In the genomic region with DNA sequence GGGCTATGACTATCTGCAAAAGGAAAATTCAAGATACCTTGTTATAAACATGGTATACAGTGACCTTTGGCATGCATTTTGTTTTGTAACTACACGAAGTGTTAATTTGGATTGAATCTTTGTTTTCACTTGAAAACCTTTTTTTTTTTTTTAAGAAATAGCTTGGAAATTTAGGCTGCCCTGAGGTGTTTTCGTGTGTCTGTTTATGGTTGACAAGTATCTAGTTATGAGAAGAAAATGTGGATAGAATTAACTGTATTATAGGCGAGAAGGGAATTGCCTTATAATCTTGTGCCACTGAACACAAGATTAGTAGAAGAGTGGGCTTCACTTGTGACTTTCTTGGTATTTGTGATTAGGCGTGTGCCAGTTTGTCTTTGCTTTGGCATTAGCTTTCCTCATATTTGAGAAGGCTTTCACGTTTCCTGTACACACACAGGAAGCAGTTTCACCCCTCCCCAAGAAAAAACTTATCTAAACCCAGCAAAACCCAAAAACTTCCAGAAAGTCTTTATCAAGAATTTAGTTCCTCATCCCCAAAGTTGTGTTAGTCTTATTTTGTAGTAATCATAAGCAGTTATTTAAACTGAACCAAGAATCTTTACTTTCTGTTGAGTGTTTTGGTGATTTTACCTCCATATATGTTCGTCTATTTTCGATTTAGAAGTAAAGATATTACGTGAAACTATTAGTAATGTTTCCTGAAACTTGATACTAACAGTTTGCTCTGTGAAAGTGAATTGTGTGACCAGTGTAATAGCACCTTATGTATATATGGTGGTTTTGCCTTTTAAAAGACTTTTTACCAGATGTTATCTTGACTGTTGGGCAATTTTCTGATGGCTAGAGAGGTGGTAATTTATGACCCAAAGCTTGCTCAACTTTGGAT, we compare ENCODE assay signal across 1 cellular context.
TF ChIP-seq lines count a peak whose summit lies in the region.

No MANE protein-coding gene starts in this region.

TF ChIP-seq in K562, 482 proteins besides CTCF, POLR2A, EP300 and RAD21 (continued from another document and continues in another):
- TF ChIP-seq, protein P1, sequence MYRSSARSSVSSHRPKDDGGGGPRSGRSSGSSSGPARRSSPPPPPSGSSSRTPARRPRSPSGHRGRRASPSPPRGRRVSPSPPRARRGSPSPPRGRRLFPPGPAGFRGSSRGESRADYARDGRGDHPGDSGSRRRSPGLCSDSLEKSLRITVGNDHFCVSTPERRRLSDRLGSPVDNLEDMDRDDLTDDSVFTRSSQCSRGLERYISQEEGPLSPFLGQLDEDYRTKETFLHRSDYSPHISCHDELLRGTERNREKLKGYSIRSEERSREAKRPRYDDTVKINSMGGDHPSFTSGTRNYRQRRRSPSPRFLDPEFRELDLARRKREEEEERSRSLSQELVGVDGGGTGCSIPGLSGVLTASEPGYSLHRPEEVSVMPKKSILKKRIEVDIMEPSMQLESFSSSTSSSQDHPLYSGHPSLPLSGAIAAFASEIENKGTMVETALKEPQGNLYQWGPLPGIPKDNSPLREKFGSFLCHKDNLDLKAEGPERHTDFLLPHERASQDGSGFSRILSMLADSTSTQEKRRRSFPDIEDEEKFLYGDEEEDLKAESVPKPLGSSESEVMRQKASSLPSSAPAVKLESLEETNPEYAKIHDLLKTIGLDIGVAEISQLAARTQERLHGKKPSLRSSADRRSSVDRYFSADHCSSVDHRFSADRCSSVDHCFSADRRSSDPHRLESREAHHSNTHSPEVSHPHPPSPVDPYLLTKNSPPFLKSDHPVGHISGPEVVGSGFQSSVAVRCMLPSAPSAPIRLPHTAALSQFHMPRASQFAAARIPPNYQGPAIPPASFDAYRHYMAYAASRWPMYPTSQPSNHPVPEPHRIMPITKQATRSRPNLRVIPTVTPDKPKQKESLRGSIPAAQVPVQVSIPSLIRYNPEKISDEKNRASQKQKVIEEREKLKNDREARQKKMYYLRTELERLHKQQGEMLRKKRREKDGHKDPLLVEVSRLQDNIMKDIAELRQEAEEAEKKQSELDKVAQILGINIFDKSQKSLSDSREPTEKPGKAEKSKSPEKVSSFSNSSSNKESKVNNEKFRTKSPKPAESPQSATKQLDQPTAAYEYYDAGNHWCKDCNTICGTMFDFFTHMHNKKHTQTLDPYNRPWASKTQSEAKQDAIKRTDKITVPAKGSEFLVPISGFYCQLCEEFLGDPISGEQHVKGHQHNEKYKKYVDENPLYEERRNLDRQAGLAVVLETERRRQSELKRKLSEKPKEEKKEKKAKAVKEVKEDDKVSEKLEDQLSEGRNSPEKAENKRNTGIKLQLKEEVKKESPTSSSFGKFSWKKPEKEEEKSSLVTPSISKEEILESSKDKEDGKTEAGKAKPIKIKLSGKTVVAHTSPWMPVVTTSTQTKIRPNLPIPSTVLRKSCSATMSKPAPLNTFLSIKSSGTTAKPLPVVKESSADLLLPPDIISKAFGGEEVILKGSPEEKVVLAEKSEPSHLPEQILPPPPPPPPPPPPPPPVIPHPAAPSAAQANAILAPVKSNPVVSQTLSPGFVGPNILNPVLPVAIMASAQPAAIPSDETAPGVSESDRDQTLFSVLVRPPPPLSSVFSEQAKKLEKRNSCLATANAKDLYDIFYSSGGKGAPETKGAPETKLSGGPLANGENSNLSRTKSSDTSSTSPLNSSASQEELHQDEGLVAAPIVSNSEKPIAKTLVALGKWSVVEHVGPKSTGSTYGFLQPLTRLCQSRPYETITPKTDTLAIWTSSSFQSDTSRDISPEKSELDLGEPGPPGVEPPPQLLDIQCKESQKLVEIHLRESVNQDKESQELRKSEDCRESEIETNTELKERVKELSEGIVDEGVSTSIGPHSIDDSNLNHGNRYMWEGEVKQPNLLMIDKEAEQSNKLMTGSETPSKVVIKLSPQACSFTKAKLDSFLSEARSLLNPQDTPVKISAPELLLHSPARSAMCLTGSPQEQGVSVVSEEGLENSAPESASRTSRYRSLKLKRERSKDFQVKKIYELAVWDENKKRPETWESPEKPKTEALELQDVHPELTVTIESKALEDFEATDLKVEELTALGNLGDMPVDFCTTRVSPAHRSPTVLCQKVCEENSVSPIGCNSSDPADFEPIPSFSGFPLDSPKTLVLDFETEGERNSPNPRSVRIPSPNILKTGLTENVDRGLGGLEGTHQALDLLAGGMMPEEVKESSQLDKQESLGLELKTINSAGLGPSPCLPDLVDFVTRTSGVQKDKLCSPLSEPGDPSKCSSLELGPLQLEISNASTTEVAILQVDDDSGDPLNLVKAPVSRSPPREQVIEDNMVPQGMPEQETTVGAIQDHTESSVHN (IDR thresholded peaks at IDR 0.05; ENCODE audit: borderline replicate concordance in 1 of 2, low read depth in 1 of 2) = no peak
- TF ChIP-seq ZNF445 (CRISPR knock-in tag; IDR thresholded peaks at IDR 0.05; ENCODE audit: low read depth) (no peak), PRMT5 (CRISPR knock-in tag; IDR thresholded peaks at IDR 0.05) (no peak), BCL6 (CRISPR knock-in tag; IDR thresholded peaks at IDR 0.05) (no peak), DIDO1 (tag; IDR thresholded peaks at IDR 0.05; ENCODE audit: low read depth) (no peak), MBD2 (IDR thresholded peaks at IDR 0.05; ENCODE audit: borderline replicate concordance, low read depth) (0 out of 2 replicates have a peak, but pooled peaks have one; percentile 14), ZNF785 (CRISPR knock-in tag; IDR thresholded peaks at IDR 0.05) (no peak), NCOR1 (IDR thresholded peaks at IDR 0.05) (peak; percentile 52), ZNF347 (CRISPR knock-in tag; IDR thresholded peaks at IDR 0.05; ENCODE audit: low read depth) (no peak), OTX1 (CRISPR knock-in tag; IDR thresholded peaks at IDR 0.05) (no peak), ZNF57 (CRISPR knock-in tag; IDR thresholded peaks at IDR 0.05) (no peak), KDM5B (IDR thresholded peaks at IDR 0.05; ENCODE audit: insufficient replicate concordance, low read depth, low read length) (no peak), NFE2 (IDR thresholded peaks at IDR 0.05; ENCODE audit: low read depth) (0 out of 2 replicates have a peak, but pooled peaks have one; percentile 23), ZFP36 (IDR thresholded peaks at IDR 0.05; ENCODE audit: low read depth, low read length, partially characterized antibody) (no peak), NR2C2 (CRISPR knock-in tag; IDR thresholded peaks at IDR 0.05) (no peak), NR2C2 (tag; IDR thresholded peaks at IDR 0.05) (0 out of 2 replicates have a peak, but pooled peaks have one; percentile 30), POLR2H (tag; IDR thresholded peaks at IDR 0.05; ENCODE audit: low read depth) (peak; percentile 68), RBM39 (optimal IDR thresholded peaks at IDR 0.05; ENCODE audit: low read depth, low read length) (no peak), TGIF2 (CRISPR knock-in tag; IDR thresholded peaks at IDR 0.05) (no peak), NFATC3 (IDR thresholded peaks at IDR 0.05) (no peak; the same call in 1 of the 2 replicates), TAF9B (IDR thresholded peaks at IDR 0.05; ENCODE audit: partially characterized antibody) (no peak), KAT8 (IDR thresholded peaks at IDR 0.05; ENCODE audit: low read depth) (no peak), RFX5 (IDR thresholded peaks at IDR 0.05; ENCODE audit: low read depth, low read length) (no peak), SRSF9 (IDR thresholded peaks at IDR 0.05; ENCODE audit: borderline replicate concordance, low read depth, low read length) (no peak), PCBP1 (IDR thresholded peaks at IDR 0.05; ENCODE audit: low read depth, low read length, poor library complexity, severe bottlenecking) (no peak), MED1 (CRISPR knock-in tag; IDR thresholded peaks at IDR 0.05; ENCODE audit: borderline replicate concordance) (no peak), POLR2AphosphoS2 (IDR thresholded peaks at IDR 0.05; ENCODE audit: low read length) (no peak), JUND (IDR thresholded peaks at IDR 0.05; ENCODE audit: borderline replicate concordance, low read depth, low read length) (peak; percentile 42; the same call in 1 of the 2 replicates), JUND (tag; IDR thresholded peaks at IDR 0.05; ENCODE audit: borderline replicate concordance, low read depth, low read length) (peak; percentile 40; the same call in 2 of the 3 replicates), FOXK1 (CRISPR knock-in tag; IDR thresholded peaks at IDR 0.05; ENCODE audit: borderline replicate concordance) (no peak), ZNF232 (CRISPR knock-in tag; IDR thresholded peaks at IDR 0.05) (no peak), NFIC (IDR thresholded peaks at IDR 0.05) (no peak), NFE2L1 (tag; IDR thresholded peaks at IDR 0.05; ENCODE audit: borderline replicate concordance, low read depth) (no peak), ZNF146 (CRISPR knock-in tag; IDR thresholded peaks at IDR 0.05; ENCODE audit: unreplicated experiment) (no peak), RBM17 (IDR thresholded peaks at IDR 0.05; ENCODE audit: borderline replicate concordance, low read depth, low read length) (no peak), U2AF2 (optimal IDR thresholded peaks at IDR 0.05; ENCODE audit: low read depth, low read length) (no peak), ETS2 (tag; IDR thresholded peaks at IDR 0.05; ENCODE audit: borderline replicate concordance, poor library complexity, severe bottlenecking) (no peak), ZNF589 (CRISPR knock-in tag; IDR thresholded peaks at IDR 0.05; ENCODE audit: low read depth) (peak; percentile 47; the same call in 1 of the 2 replicates), ZNF175 (CRISPR knock-in tag; IDR thresholded peaks at IDR 0.05; ENCODE audit: low read depth) (no peak), GTF2A2 (tag; IDR thresholded peaks at IDR 0.05) (no peak), EP400 (IDR thresholded peaks at IDR 0.05) (peak; percentile 47; the same call in 1 of the 2 replicates), ARHGAP35 (IDR thresholded peaks at IDR 0.05; ENCODE audit: partially characterized antibody) (no peak), POLR2AphosphoS5 (IDR thresholded peaks at IDR 0.05; ENCODE audit: control insufficient read depth, insufficient read depth, low read depth, low read length) (peak; percentile 33; the same call in 1 of the 2 replicates), FOXK2 (conservative IDR thresholded peaks at IDR 0.05 in 1 of 2, IDR thresholded peaks at IDR 0.05 in 1 of 2; ENCODE audit: low read depth in 2 of 2) (0 out of 4 replicates have a peak, but pooled peaks of 1 of the 2 experiments have one; percentile 14), PHF20 (IDR thresholded peaks at IDR 0.05; ENCODE audit: partially characterized antibody) (no peak), MTA3 (IDR thresholded peaks at IDR 0.05; ENCODE audit: borderline replicate concordance) (no peak), CEBPB (tag; IDR thresholded peaks at IDR 0.05) (peak; percentile 100)
- TF ChIP-seq, protein P2, sequence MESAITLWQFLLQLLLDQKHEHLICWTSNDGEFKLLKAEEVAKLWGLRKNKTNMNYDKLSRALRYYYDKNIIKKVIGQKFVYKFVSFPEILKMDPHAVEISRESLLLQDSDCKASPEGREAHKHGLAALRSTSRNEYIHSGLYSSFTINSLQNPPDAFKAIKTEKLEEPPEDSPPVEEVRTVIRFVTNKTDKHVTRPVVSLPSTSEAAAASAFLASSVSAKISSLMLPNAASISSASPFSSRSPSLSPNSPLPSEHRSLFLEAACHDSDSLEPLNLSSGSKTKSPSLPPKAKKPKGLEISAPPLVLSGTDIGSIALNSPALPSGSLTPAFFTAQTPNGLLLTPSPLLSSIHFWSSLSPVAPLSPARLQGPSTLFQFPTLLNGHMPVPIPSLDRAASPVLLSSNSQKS (CRISPR knock-in tag; IDR thresholded peaks at IDR 0.05) = no peak
- TF ChIP-seq, protein P3, sequence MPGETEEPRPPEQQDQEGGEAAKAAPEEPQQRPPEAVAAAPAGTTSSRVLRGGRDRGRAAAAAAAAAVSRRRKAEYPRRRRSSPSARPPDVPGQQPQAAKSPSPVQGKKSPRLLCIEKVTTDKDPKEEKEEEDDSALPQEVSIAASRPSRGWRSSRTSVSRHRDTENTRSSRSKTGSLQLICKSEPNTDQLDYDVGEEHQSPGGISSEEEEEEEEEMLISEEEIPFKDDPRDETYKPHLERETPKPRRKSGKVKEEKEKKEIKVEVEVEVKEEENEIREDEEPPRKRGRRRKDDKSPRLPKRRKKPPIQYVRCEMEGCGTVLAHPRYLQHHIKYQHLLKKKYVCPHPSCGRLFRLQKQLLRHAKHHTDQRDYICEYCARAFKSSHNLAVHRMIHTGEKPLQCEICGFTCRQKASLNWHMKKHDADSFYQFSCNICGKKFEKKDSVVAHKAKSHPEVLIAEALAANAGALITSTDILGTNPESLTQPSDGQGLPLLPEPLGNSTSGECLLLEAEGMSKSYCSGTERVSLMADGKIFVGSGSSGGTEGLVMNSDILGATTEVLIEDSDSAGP (CRISPR knock-in tag; IDR thresholded peaks at IDR 0.05) = no peak
- TF ChIP-seq, protein P4, sequence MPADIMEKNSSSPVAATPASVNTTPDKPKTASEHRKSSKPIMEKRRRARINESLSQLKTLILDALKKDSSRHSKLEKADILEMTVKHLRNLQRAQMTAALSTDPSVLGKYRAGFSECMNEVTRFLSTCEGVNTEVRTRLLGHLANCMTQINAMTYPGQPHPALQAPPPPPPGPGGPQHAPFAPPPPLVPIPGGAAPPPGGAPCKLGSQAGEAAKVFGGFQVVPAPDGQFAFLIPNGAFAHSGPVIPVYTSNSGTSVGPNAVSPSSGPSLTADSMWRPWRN (IDR thresholded peaks at IDR 0.05; ENCODE audit: low read depth) = peak; percentile 29; the same call in 1 of the 2 replicates
- TF ChIP-seq, protein P5, sequence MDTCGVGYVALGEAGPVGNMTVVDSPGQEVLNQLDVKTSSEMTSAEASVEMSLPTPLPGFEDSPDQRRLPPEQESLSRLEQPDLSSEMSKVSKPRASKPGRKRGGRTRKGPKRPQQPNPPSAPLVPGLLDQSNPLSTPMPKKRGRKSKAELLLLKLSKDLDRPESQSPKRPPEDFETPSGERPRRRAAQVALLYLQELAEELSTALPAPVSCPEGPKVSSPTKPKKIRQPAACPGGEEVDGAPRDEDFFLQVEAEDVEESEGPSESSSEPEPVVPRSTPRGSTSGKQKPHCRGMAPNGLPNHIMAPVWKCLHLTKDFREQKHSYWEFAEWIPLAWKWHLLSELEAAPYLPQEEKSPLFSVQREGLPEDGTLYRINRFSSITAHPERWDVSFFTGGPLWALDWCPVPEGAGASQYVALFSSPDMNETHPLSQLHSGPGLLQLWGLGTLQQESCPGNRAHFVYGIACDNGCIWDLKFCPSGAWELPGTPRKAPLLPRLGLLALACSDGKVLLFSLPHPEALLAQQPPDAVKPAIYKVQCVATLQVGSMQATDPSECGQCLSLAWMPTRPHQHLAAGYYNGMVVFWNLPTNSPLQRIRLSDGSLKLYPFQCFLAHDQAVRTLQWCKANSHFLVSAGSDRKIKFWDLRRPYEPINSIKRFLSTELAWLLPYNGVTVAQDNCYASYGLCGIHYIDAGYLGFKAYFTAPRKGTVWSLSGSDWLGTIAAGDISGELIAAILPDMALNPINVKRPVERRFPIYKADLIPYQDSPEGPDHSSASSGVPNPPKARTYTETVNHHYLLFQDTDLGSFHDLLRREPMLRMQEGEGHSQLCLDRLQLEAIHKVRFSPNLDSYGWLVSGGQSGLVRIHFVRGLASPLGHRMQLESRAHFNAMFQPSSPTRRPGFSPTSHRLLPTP (IDR thresholded peaks at IDR 0.05; ENCODE audit: borderline replicate concordance, extremely low read depth, insufficient read length) = no peak
- TF ChIP-seq, protein P6, sequence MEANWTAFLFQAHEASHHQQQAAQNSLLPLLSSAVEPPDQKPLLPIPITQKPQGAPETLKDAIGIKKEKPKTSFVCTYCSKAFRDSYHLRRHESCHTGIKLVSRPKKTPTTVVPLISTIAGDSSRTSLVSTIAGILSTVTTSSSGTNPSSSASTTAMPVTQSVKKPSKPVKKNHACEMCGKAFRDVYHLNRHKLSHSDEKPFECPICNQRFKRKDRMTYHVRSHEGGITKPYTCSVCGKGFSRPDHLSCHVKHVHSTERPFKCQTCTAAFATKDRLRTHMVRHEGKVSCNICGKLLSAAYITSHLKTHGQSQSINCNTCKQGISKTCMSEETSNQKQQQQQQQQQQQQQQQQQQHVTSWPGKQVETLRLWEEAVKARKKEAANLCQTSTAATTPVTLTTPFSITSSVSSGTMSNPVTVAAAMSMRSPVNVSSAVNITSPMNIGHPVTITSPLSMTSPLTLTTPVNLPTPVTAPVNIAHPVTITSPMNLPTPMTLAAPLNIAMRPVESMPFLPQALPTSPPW (CRISPR knock-in tag; IDR thresholded peaks at IDR 0.05) = peak; percentile 73
